In the genomic region with DNA sequence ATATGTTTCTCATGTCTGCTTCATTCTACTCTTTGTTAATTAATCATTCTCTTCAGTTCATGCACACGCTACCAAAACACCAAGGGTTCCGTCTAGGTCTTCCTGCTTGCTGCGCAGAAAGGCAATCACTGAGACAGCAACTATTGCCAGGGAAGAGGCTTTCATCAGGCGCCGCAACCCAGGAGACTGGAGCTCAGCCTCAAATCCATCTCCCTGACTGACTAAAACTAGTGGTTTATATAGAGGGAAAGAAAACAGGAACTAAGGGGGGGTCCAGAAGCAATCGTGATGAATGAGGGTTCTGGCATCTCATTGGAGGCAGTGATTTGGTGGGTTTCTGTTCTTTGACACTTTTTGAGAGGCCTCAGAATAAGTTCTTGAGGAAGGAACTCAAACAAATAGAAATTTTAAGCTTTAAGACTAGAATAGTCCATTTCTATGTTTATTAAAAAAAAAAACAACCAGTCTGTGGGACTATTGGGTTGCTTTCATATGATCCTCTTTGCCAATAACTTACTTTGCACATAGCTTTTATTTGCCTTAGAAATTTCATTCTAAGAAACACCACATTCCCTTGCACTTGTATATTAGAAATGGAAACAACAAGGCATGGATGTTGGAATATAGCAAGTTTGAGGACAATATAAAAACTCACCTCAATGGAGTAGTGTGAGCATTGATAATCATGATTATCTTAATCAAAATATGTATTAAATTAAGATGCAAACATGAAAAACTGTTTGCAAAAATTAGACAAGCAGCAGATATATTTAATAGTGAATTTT, we compare ENCODE assay signal across 8 cellular contexts.
"Had no signal": no experiment of that assay in that cellular context is flagged by ENCODE, and none has a peak within 500 bp of the region (broad histone marks: within the 10 kb centered on the region; RNA-seq: fewer than 3 reads in every experiment).

No MANE protein-coding gene starts in this region.

- DNase-seq: GM23248, GOT3, H7, HFFc6, IMR-90, KBM-7 had no signal

- H3K27ac ChIP-seq: GM23248 had no signal

- H3K4me3 Mint-ChIP-seq: HFFc6 had no signal

- H3K4me3 ChIP-seq: GM23248, HAP-1 had no signal

- H3K9ac ChIP-seq: GM23248 had no signal

- H3K27ac Mint-ChIP-seq: HFFc6 had no signal

- ATAC-seq: HCT116 had no signal

- H3K9me3 ChIP-seq: HAP-1 had no signal

- H3K4me1 ChIP-seq: HAP-1 had no signal

- H3K36me3 ChIP-seq: HAP-1 had no signal

- H2AFZ ChIP-seq: GM23248 had no signal
